8 cellular contexts compared by ENCODE assay signal in genomic region chr12:1593232-1594044, GRCh38. TPM values are rescaled to one million over a fixed set of nuclear protein-coding genes. Genes with fewer than 3 reads are reported as not detected.
DNase-seq lines count a peak whose midpoint lies in the region; ATAC-seq and TF ChIP-seq lines count a peak whose summit lies in the region.

No MANE protein-coding gene starts in this region.

- intact Hi-C loops in activated T-helper 2 cell treated with anti-CD3 and anti-CD28 coated beads, Interferon-gamma antibody, Interleukin-2, Interleukin-4, amounts not matched to agents 10 μg/mL and 5 μg/mL and 100 μg/mL, durations not matched to agents 14 hours and 24 hours and 36 hours (cut with micrococcal nuclease), result loop anchor here (5.0 kb wide), 5 partner anchors 61 to 1206 kb away; partner anchors contain the start of genes ERC1, KDM5A and RAD52

- peaks cover 35% of the 10 kb centered on the region for H3K36me3 Mint-ChIP-seq in activated T-helper 2 cell treated with anti-CD3 and anti-CD28 coated beads, Interferon-gamma antibody, Interleukin-2, Interleukin-4, amounts not matched to agents 10 μg/mL and 5 μg/mL and 100 μg/mL, durations not matched to agents 14 hours and 24 hours and 36 hours (ENCODE audit: low read depth)

- H3K4me3 ChIP-seq in NT2/D1 (ENCODE audit: insufficient read length, low read depth) (peak overlapping the region; percentile 83), foreskin fibroblast (ENCODE audit: low read depth in 1 of 2, low read length in 2 of 2) (peak overlapping the region; percentile 68 to 75)

- H3K9me3 ChIP-seq in NT2/D1 (ENCODE audit: insufficient read depth, low read length), result no peaks in the 10 kb centered on the region

- ATAC-seq in HG03025 (IDR thresholded peaks at IDR 0.05; ENCODE audit: low FRiP score, unreplicated experiment), result peak; percentile 28
- ATAC-seq in GM21360 (IDR thresholded peaks at IDR 0.05; ENCODE audit: unreplicated experiment), result no peak

- DNase-seq in NCI-H2029 (lab: John Stamatoyannopoulos, UW), result peak; percentile 39
- DNase-seq in NCI-H2029 treated with DMSO at 0.1 percent for 48 hours (lab: John Stamatoyannopoulos, UW), result no peak
- no peak for DNase-seq in NT2/D1 (ENCODE audit: low read depth, low spot score)
- DNase-seq in activated T-helper 2 cell treated with anti-CD3 and anti-CD28 coated beads, Interferon-gamma antibody, Interleukin-2, Interleukin-4, amounts not matched to agents 10 μg/mL and 5 μg/mL and 100 μg/mL, durations not matched to agents 14 hours and 24 hours and 36 hours (ENCODE audit: low spot score), result peak; percentile 56
- peak in 1 of 2 donors; percentile 60 for DNase-seq in foreskin fibroblast
- peak; percentile 46 for DNase-seq in occipital lobe (lab: John Stamatoyannopoulos, UW)

- peaks cover 13% of the 10 kb centered on the region for H3K36me3 ChIP-seq in NT2/D1 (ENCODE audit: insufficient read depth, insufficient read length, low read length)

- peaks cover 21% of the 10 kb centered on the region for H3K4me1 ChIP-seq in NT2/D1 (ENCODE audit: insufficient read depth, insufficient read length)

- no peaks in the 10 kb centered on the region for H3K27me3 Mint-ChIP-seq in activated T-helper 2 cell treated with anti-CD3 and anti-CD28 coated beads, Interferon-gamma antibody, Interleukin-2, Interleukin-4, amounts not matched to agents 10 μg/mL and 5 μg/mL and 100 μg/mL, durations not matched to agents 14 hours and 24 hours and 36 hours (ENCODE audit: low read depth)

- H3K4me1 Mint-ChIP-seq in activated T-helper 2 cell treated with anti-CD3 and anti-CD28 coated beads, Interferon-gamma antibody, Interleukin-2, Interleukin-4, amounts not matched to agents 10 μg/mL and 5 μg/mL and 100 μg/mL, durations not matched to agents 14 hours and 24 hours and 36 hours (ENCODE audit: low read depth), result peaks cover 53% of the 10 kb centered on the region

- H3K4me3 Mint-ChIP-seq in activated T-helper 2 cell treated with anti-CD3 and anti-CD28 coated beads, Interferon-gamma antibody, Interleukin-2, Interleukin-4, amounts not matched to agents 10 μg/mL and 5 μg/mL and 100 μg/mL, durations not matched to agents 14 hours and 24 hours and 36 hours (ENCODE audit: low read depth), result peak overlapping the region; percentile 89

- no peak for TF ChIP-seq CTCF in foreskin fibroblast (IDR thresholded peaks at IDR 0.05; ENCODE audit: low read depth, low read length)

- no peaks in the 10 kb centered on the region for H3K9me3 Mint-ChIP-seq in activated T-helper 2 cell treated with anti-CD3 and anti-CD28 coated beads, Interferon-gamma antibody, Interleukin-2, Interleukin-4, amounts not matched to agents 10 μg/mL and 5 μg/mL and 100 μg/mL, durations not matched to agents 14 hours and 24 hours and 36 hours

- H3K9ac ChIP-seq in NT2/D1 (ENCODE audit: insufficient read length, low read depth), result peak overlapping the region; percentile 83

- H3K27me3 ChIP-seq in NT2/D1 (ENCODE audit: insufficient read depth, insufficient read length), result peaks cover 12% of the 10 kb centered on the region

- H3K27ac Mint-ChIP-seq in activated T-helper 2 cell treated with anti-CD3 and anti-CD28 coated beads, Interferon-gamma antibody, Interleukin-2, Interleukin-4, amounts not matched to agents 10 μg/mL and 5 μg/mL and 100 μg/mL, durations not matched to agents 14 hours and 24 hours and 36 hours, result peak overlapping the region; percentile 77

RNA-seq across cellular contexts. Expression of gene FBXL14, which starts 0.9 kb away (rescaled TPM):
- total RNA-seq in activated T-helper 2 cell treated with anti-CD3 and anti-CD28 coated beads, Interferon-gamma antibody, Interleukin-2, Interleukin-4, amounts not matched to agents 10 μg/mL and 5 μg/mL and 100 μg/mL, durations not matched to agents 14 hours and 24 hours and 36 hours, result 18.9 and 20.6 TPM in 2 replicates
- total RNA-seq in occipital lobe, result 25.3 TPM

RNA-seq across cellular contexts. Expression of gene WNT5B, which starts 35.6 kb away (rescaled TPM):
- total RNA-seq in activated T-helper 2 cell treated with anti-CD3 and anti-CD28 coated beads, Interferon-gamma antibody, Interleukin-2, Interleukin-4, amounts not matched to agents 10 μg/mL and 5 μg/mL and 100 μg/mL, durations not matched to agents 14 hours and 24 hours and 36 hours, result 0.76 and 0.82 TPM in 2 replicates
- 30.7 TPM for total RNA-seq in occipital lobe

Comparison
In these comparisons a context has a peak if more than half of its experiments do, and no peak if none do; other contexts are left out.
1. DNase-seq: peak in NCI-H2029 (single experiment), activated T-helper 2 cell treated with anti-CD3 and anti-CD28 coated beads, Interferon-gamma antibody, Interleukin-2, Interleukin-4, amounts not matched to agents 10 μg/mL and 5 μg/mL and 100 μg/mL, durations not matched to agents 14 hours and 24 hours and 36 hours (single experiment) and occipital lobe (single experiment); none in NCI-H2029 treated with DMSO at 0.1 percent for 48 hours (single experiment) and NT2/D1 (single experiment).
2. RNA of gene WNT5B, which starts 35.6 kb away (total RNA-seq): 30.7 TPM in occipital lobe (single experiment); 0.76 to 0.82 TPM in activated T-helper 2 cell treated with anti-CD3 and anti-CD28 coated beads, Interferon-gamma antibody, Interleukin-2, Interleukin-4, amounts not matched to agents 10 μg/mL and 5 μg/mL and 100 μg/mL, durations not matched to agents 14 hours and 24 hours and 36 hours; every median in the first group is over 10 times any median in the second.